In genomic region chr14:22557846-22558220, GRCh38 we compare ENCODE assay signal across 7 cellular contexts. TPM values are rescaled to one million over a fixed set of nuclear protein-coding genes. Genes with fewer than 3 reads are reported as not detected.
DNase-seq lines count a peak whose midpoint lies in the region; ATAC-seq, FAIRE-seq and TF ChIP-seq lines count a peak whose summit lies in the region.

No MANE protein-coding gene starts in this region.

- peaks cover 10% of the 10 kb centered on the region for H3K27me3 Mint-ChIP-seq in GM23338 (ENCODE audit: insufficient read depth, low read depth, poor library complexity)

- H2AFZ ChIP-seq in GM23338 (peak overlapping the region; percentile 91), OCI-LY7 (ENCODE audit: low read length) (peak overlapping the region; percentile 13; the same call in 1 of the 2 replicates), H1 (ENCODE audit: low read length) (no peak overlapping the region; the same call in 1 of the 2 replicates)

- H2AK5ac ChIP-seq in H1 (ENCODE audit: low read depth, low read length): no peak overlapping the region

- peaks cover 12% of the 10 kb centered on the region; the same call in 1 of the 2 replicates for H3F3A ChIP-seq in GM23338 (replicated peaks; ENCODE audit: low read depth)

- no peak for TF ChIP-seq RAD21 in H1 (IDR thresholded peaks at IDR 0.05 in 1 of 2, conservative IDR thresholded peaks at IDR 0.05 in 1 of 2; ENCODE audit: low read depth in 2 of 2, low read length in 2 of 2)

- H3K9me2 ChIP-seq in GM23338 (ENCODE audit: insufficient read depth) (no peaks in the 10 kb centered on the region), OCI-LY7 (ENCODE audit: insufficient read depth, low read length) (no peaks in the 10 kb centered on the region)

- CTCF ChIA-PET in OCI-LY7 (lab: Charles Lee; ENCODE audit: unreplicated experiment) (interaction anchor here (1.0 to 1.1 kb wide), 2 partner anchors 13 to 32 kb away, joined by 3 to 19 read pairs; no protein-coding TSS in a partner anchor), H1 (lab: Charles Lee; ENCODE audit: partially characterized antibody) (interaction anchor here (0.6 to 5.2 kb wide), 19 partner anchors 9 to 372 kb away, joined by 3 to 68 read pairs (median 3); partner anchors contain the start of gene PRMT5)

- no peak overlapping the region for H2BK12ac ChIP-seq in H1 (ENCODE audit: low read depth, low read length)

- no peak overlapping the region for H3K23ac ChIP-seq in H1 (ENCODE audit: insufficient read length)

- no peak overlapping the region for H3K27ac Mint-ChIP-seq in GM23338

- intact Hi-C loops in OCI-LY7 (cut with micrococcal nuclease; ENCODE audit: unreplicated experiment): loop anchor here (1.0 to 5.0 kb wide), 8 partner anchors 12 to 744 kb away; partner anchors contain the start of genes PPP1R3E and SLC7A7

- peaks cover 2% of the 10 kb centered on the region; the same call in 2 of the 3 replicates for H3K36me3 Mint-ChIP-seq in GM23338 (ENCODE audit: low read depth)

- H3K27ac ChIP-seq in GM23338 (ENCODE audit: low read depth): no peak overlapping the region
- H3K27ac ChIP-seq in OCI-LY7 (ENCODE audit: low read depth, low read length, poor library complexity, severe bottlenecking): peak overlapping the region; percentile 97
- H3K27ac ChIP-seq in H1 (ENCODE audit: low read depth, low read length): no peak overlapping the region

- H2BK20ac ChIP-seq in H1 (ENCODE audit: low read length): no peak overlapping the region

- no peak overlapping the region for H3K56ac ChIP-seq in H1 (replicated peaks; ENCODE audit: insufficient read length, low read depth, low read length)

- H3K9me3 Mint-ChIP-seq in GM23338: peaks cover 3% of the 10 kb centered on the region; the same call in 1 of the 3 replicates

- H3K79me1 ChIP-seq in H1 (ENCODE audit: low read depth, low read length): no peaks in the 10 kb centered on the region

- H2BK15ac ChIP-seq in H1 (ENCODE audit: low read length): 0 out of 2 replicates have a peak overlapping the region, but pooled peaks have one; percentile 54

- H3K14ac ChIP-seq in H1 (ENCODE audit: insufficient read length): no peak overlapping the region

- 67% methylated on average over 1 of the region's 1 CpG; no CpG with 5 or more reads in 1 of the 2 experiments for WGBS in H1 (ENCODE audit: extremely low coverage in 1 of 2, insufficient coverage in 1 of 2, insufficient read length in 1 of 2, insufficient replicate concordance in 2 of 2, low coverage in 1 of 2, low lambda C conversion rate in 2 of 2, missing lambda C conversion rate in 1 of 2), 2 experiments

- H3K4me1 Mint-ChIP-seq in GM23338: peaks cover 30% of the 10 kb centered on the region

- no peaks in the 10 kb centered on the region for H3K36me3 ChIP-seq in GM23338 (ENCODE audit: insufficient read depth)
- H3K36me3 ChIP-seq in OCI-LY7 (ENCODE audit: insufficient read depth, low read length): peaks cover 6% of the 10 kb centered on the region; the same call in 1 of the 2 replicates
- no peaks in the 10 kb centered on the region for H3K36me3 ChIP-seq in H1 (ENCODE audit: control insufficient read depth in 2 of 4, insufficient read depth in 4 of 4, low read length in 3 of 4)

- H3K4me1 ChIP-seq in GM23338 (ENCODE audit: insufficient read depth): peaks cover 26% of the 10 kb centered on the region
- H3K4me1 ChIP-seq in OCI-LY7 (ENCODE audit: insufficient read depth, low read length, poor library complexity, severe bottlenecking): peaks cover 91% of the 10 kb centered on the region
- peaks cover 0 to 10% (median 6%) of the 10 kb centered on the region in 4 experiments; a peak in 6 of 7 replicates for H3K4me1 ChIP-seq in H1 (replicated peaks in 1 of 4; ENCODE audit: control insufficient read depth in 3 of 4, insufficient read depth in 4 of 4, low read length in 3 of 4)

- H3K4me3 ChIP-seq in GM23338 (peak overlapping the region; percentile 54; the same call in 1 of the 2 replicates), OCI-LY7 (ENCODE audit: low read depth, low read length, poor library complexity, severe bottlenecking) (peak overlapping the region; percentile 57), H1 (ENCODE audit: extremely low read depth in 1 of 4, insufficient read depth in 2 of 4, low read depth in 3 of 4, low read length in 4 of 4) (no peak overlapping the region)

- H4K8ac ChIP-seq in H1 (ENCODE audit: extremely low read depth, insufficient read depth, low read length): no peak overlapping the region

- TF ChIP-seq CTCF in GM23338 (conservative IDR thresholded peaks at IDR 0.05; ENCODE audit: low read depth in 2 of 2) (no peak), OCI-LY7 (conservative IDR thresholded peaks at IDR 0.05; ENCODE audit: low read length) (no peak), H1 (IDR thresholded peaks at IDR 0.05; ENCODE audit: control extremely low read depth in 1 of 3, insufficient read depth in 1 of 3, low read depth in 1 of 3, low read length in 3 of 3) (no peak)

- no peaks in the 10 kb centered on the region for H3K23me2 ChIP-seq in H1 (ENCODE audit: low read depth, low read length)

- no peak overlapping the region for H2BK120ac ChIP-seq in H1 (replicated peaks; ENCODE audit: low read depth, low read length)

- no peak overlapping the region for H3K18ac ChIP-seq in H1 (ENCODE audit: extremely low read depth, low read length)

- no peak for TF ChIP-seq EP300 in H1 (IDR thresholded peaks at IDR 0.05; ENCODE audit: borderline replicate concordance in 1 of 2, low read depth in 2 of 2, low read length in 2 of 2)

- no TSS peak for BruUV-seq in OCI-LY7 (replicated peaks; lab: Mats Ljungman, UMichigan)

- H3K9me3 ChIP-seq in OCI-LY7 (ENCODE audit: low read length) (no peaks in the 10 kb centered on the region), H1 (ENCODE audit: insufficient read depth in 2 of 2, low read depth in 1 of 2, low read length in 1 of 2) (no peaks in the 10 kb centered on the region)

- H4K20me1 ChIP-seq in GM23338 (replicated peaks; ENCODE audit: insufficient read depth): no peaks in the 10 kb centered on the region
- H4K20me1 ChIP-seq in OCI-LY7 (ENCODE audit: insufficient read depth, low read length): no peaks in the 10 kb centered on the region
- no peaks in the 10 kb centered on the region for H4K20me1 ChIP-seq in H1 (replicated peaks in 1 of 2; ENCODE audit: control insufficient read depth in 1 of 2, insufficient read depth in 2 of 2, low read length in 2 of 2)

- H3K4ac ChIP-seq in H1 (replicated peaks; ENCODE audit: insufficient read length, low read depth, low read length): no peak overlapping the region

- H3K79me2 ChIP-seq in GM23338 (replicated peaks; ENCODE audit: insufficient read depth) (no peaks in the 10 kb centered on the region), OCI-LY7 (ENCODE audit: insufficient read depth, low read depth, low read length) (no peaks in the 10 kb centered on the region), H1 (ENCODE audit: control insufficient read depth in 1 of 2, insufficient read depth in 2 of 2, low read length in 2 of 2) (no peaks in the 10 kb centered on the region)

- H3K4me3 Mint-ChIP-seq in GM23338: no peak overlapping the region; the same call in 2 of the 3 replicates

- H4K5ac ChIP-seq in H1 (ENCODE audit: insufficient read length, low read depth, low read length): no peak overlapping the region

- peak overlapping the region; percentile 42; the same call in 1 of the 2 replicates for H2BK5ac ChIP-seq in H1 (ENCODE audit: low read depth, low read length)

- H4K91ac ChIP-seq in H1 (replicated peaks; ENCODE audit: insufficient read length, low read length): no peak overlapping the region

- no peak for DNase-seq in GM23338 (ENCODE audit: low spot score)
- DNase-seq in OCI-LY7 (ENCODE audit: low spot score): peak; percentile 46
- DNase-seq in H1 (ENCODE audit: low read depth in 1 of 2, low spot score in 2 of 2): no peak
- DNase-seq in renal cortical epithelial cell (ENCODE audit: low read depth): peak; percentile 45
- DNase-seq in D341Med (ENCODE audit: low spot score): no peak

- POLR2A ChIA-PET in OCI-LY7 (lab: Charles Lee): interaction anchor here (0.8 to 1.8 kb wide), 3 partner anchors 9 to 126 kb away, joined by 3 to 13 read pairs (median 4); no protein-coding TSS in a partner anchor
- POLR2A ChIA-PET in H1 (lab: Charles Lee; ENCODE audit: partially characterized antibody): interaction anchor here (3.1 kb wide), 1 partner anchor 12 kb away, joined by 13 read pairs; no protein-coding TSS in a partner anchor

- no peak for TF ChIP-seq POLR2A in H1 (IDR thresholded peaks at IDR 0.05; ENCODE audit: control extremely low read depth in 1 of 2, low read depth in 2 of 2, low read length in 2 of 2)

- H3K27me3 ChIP-seq in GM23338 (ENCODE audit: insufficient read depth) (no peaks in the 10 kb centered on the region), H1 (replicated peaks in 1 of 4; ENCODE audit: control insufficient read depth in 3 of 4, extremely low read depth in 1 of 4, insufficient read depth in 3 of 4, low read length in 3 of 4) (no peaks in the 10 kb centered on the region)

- no peak for FAIRE-seq in H1 (lab: Jason Lieb, UNC)

- ATAC-seq in GM23338 (no peak), HG03432 (IDR thresholded peaks at IDR 0.05; ENCODE audit: unreplicated experiment) (no peak), GM18909 (IDR thresholded peaks at IDR 0.05; ENCODE audit: poor library complexity, unreplicated experiment) (no peak)

- H3K4me2 ChIP-seq in GM23338 (peak overlapping the region; percentile 84), OCI-LY7 (ENCODE audit: low read length) (peak overlapping the region; percentile 79), H1 (ENCODE audit: insufficient read depth in 1 of 2, low read depth in 2 of 2, low read length in 2 of 2) (no peak overlapping the region)

- H3K9ac ChIP-seq in H1 (replicated peaks in 1 of 4; ENCODE audit: extremely low read depth in 1 of 4, low read depth in 3 of 4, low read length in 3 of 4): no peak overlapping the region

RNA-seq across cellular contexts. Expression of gene DAD1, which starts 31.2 kb away (rescaled TPM):
- total RNA-seq in GM23338 (2014; rRNA removed; shearing (Covaris generic)): 180 and 213 TPM in 2 replicates
- polyA plus RNA-seq in GM23338 (2016; fragmentation: Nextera tagmentation; extraction: Ambion mirVana) (236 and 252 TPM in 2 replicates), H1 (2011; rRNA removed) (433 and 440 TPM in 2 replicates)
- 88.6 and 154 TPM in 2 replicates for total RNA-seq in OCI-LY7 (2014; rRNA removed; shearing (Covaris generic))
- total RNA-seq in OCI-LY7 (2022) (115 and 117 TPM in 2 replicates), renal cortical epithelial cell (272 and 366 TPM in 2 replicates)
- 131 and 133 TPM in 2 replicates for total RNA-seq in H1 (2021; fragmentation: NEBNext Ultra II Directional; extraction: Animal tissue kit (Norgen Biotek cat#: 25700))
- 275 TPM for polyA plus RNA-seq in H1 (2011; cell fraction: cytosol; rRNA removed)
- 98.3 TPM for polyA plus RNA-seq in H1 (2011; cell fraction: nucleus; rRNA removed)
- polyA plus RNA-seq in H1 (2012, experiment 1 of 2): 143 to 165 TPM (median 156 TPM) in 4 replicates
- 219 TPM for polyA plus RNA-seq in H1 (2012, experiment 2 of 2)
- polyA plus RNA-seq in H1 (2013, experiment 1 of 2): 197 TPM
- 233 TPM for polyA plus RNA-seq in H1 (2013, experiment 2 of 2)
- polyA minus RNA-seq in H1 (2011; rRNA and poly(A)+ RNA removed): 101 and 159 TPM in 2 replicates
- 50.4 TPM for polyA minus RNA-seq in H1 (2011; cell fraction: cytosol; rRNA and poly(A)+ RNA removed)
- polyA minus RNA-seq in H1 (2011; cell fraction: nucleus; rRNA and poly(A)+ RNA removed): 34.9 TPM

RNA-seq across cellular contexts. Expression of gene ABHD4, which starts 40.3 kb away (rescaled TPM):
- 38.8 and 40.0 TPM in 2 replicates for total RNA-seq in GM23338 (2014; rRNA removed; shearing (Covaris generic))
- polyA plus RNA-seq in GM23338 (2016; fragmentation: Nextera tagmentation; extraction: Ambion mirVana) (39.1 and 40.6 TPM in 2 replicates), H1 (2011; rRNA removed) (40.6 and 42.9 TPM in 2 replicates)
- total RNA-seq in OCI-LY7 (2014; rRNA removed; shearing (Covaris generic)): 5.6 and 6.6 TPM in 2 replicates
- total RNA-seq in OCI-LY7 (2022) (15.1 and 15.6 TPM in 2 replicates), renal cortical epithelial cell (5.9 and 30.3 TPM in 2 replicates)
- 32.4 and 37.1 TPM in 2 replicates for total RNA-seq in H1 (2021; fragmentation: NEBNext Ultra II Directional; extraction: Animal tissue kit (Norgen Biotek cat#: 25700))
- 33.3 TPM for polyA plus RNA-seq in H1 (2011; cell fraction: cytosol; rRNA removed)
- 39.0 TPM for polyA plus RNA-seq in H1 (2011; cell fraction: nucleus; rRNA removed)
- polyA plus RNA-seq in H1 (2012, experiment 1 of 2): 21.3 to 29.2 TPM (median 25.0 TPM) in 4 replicates
- polyA plus RNA-seq in H1 (2012, experiment 2 of 2): 25.7 TPM
- 25.1 TPM for polyA plus RNA-seq in H1 (2013, experiment 1 of 2)
- polyA plus RNA-seq in H1 (2013, experiment 2 of 2): 26.5 TPM
- 34.9 and 36.6 TPM in 2 replicates for polyA minus RNA-seq in H1 (2011; rRNA and poly(A)+ RNA removed)
- 12.8 TPM for polyA minus RNA-seq in H1 (2011; cell fraction: cytosol; rRNA and poly(A)+ RNA removed)
- polyA minus RNA-seq in H1 (2011; cell fraction: nucleus; rRNA and poly(A)+ RNA removed): 22.9 TPM

Comparison
In these comparisons a context has a peak if more than half of its experiments do, and no peak if none do; other contexts are left out.
1. DNase-seq: peak in OCI-LY7 (single experiment) and renal cortical epithelial cell (single experiment); none in GM23338 (single experiment), H1 (0 of 2) and D341Med (single experiment).
2. H3K4me2 ChIP-seq: peak in GM23338 (single experiment) and OCI-LY7 (single experiment); none in H1 (0 of 2).
3. H3K4me3 ChIP-seq: peak in GM23338 (single experiment) and OCI-LY7 (single experiment); none in H1 (0 of 4).